ENCODE assay signal across 9 cellular contexts in genomic region chr20:20018366-20018765, GRCh38. TPM values are rescaled to one million over a fixed set of nuclear protein-coding genes. Genes with fewer than 3 reads are reported as not detected.
DNase-seq lines count a peak whose midpoint lies in the region; FAIRE-seq and TF ChIP-seq lines count a peak whose summit lies in the region.
"Had no signal": no experiment of that assay in that cellular context is flagged by ENCODE, and none has a peak within 500 bp of the region (broad histone marks: within the 10 kb centered on the region; RNA-seq: fewer than 3 reads in every experiment).

No MANE protein-coding gene starts in this region.

- H3K4me1 ChIP-seq in breast epithelium = peaks cover 0 to 14% of the 10 kb centered on the region in 2 donors
- peaks cover 22% of the 10 kb centered on the region for H3K4me1 ChIP-seq in muscle layer of colon (ENCODE audit: insufficient read depth, low read length)
- H3K4me1 ChIP-seq in Peyer's patch = peaks cover 0 to 24% (median 6%) of the 10 kb centered on the region in 4 donors

- H3K9ac ChIP-seq in muscle layer of colon (ENCODE audit: low read length) = peak overlapping the region; percentile 54

- H3K36me3 ChIP-seq in breast epithelium (no peaks in the 10 kb centered on the region), muscle layer of colon (ENCODE audit: insufficient read depth, low read length) (peaks cover 3% of the 10 kb centered on the region), Peyer's patch (peaks cover 0 to 8% (median 0%) of the 10 kb centered on the region in 3 donors)

- peak overlapping the region in 2 of 3 donors; percentile 55 to 75 for H3K27ac Mint-ChIP-seq in IgD-negative memory B cell

- no peak for DNase-seq in AG04449 (ENCODE audit: low read depth, low spot score)
- no peak for DNase-seq in breast epithelium (ENCODE audit: low spot score in 2 of 2)
- no peak for DNase-seq in Peyer's patch
- DNase-seq in D721Med (ENCODE audit: insufficient read length, low spot score) = no peak
- DNase-seq in COLO829 (ENCODE audit: low spot score) = no peak
- DNase-seq in Ammon's horn (ENCODE audit: low spot score) = no peak
- DNase-seq: retina had no signal

- no peaks in the 10 kb centered on the region for H3K9me3 Mint-ChIP-seq in IgD-negative memory B cell

- intact Hi-C loops in breast epithelium (cut with DNase I; ENCODE audit: low total_unique reads) = no loop called here

- H3K27ac ChIP-seq in breast epithelium (no peak overlapping the region), muscle layer of colon (ENCODE audit: low read depth, low read length) (no peak overlapping the region), Peyer's patch (no peak overlapping the region)

- no peak for FAIRE-seq in D721Med (lab: Jason Lieb, UNC)

- H3K4me3 Mint-ChIP-seq in IgD-negative memory B cell = peak overlapping the region; percentile 91 to 95 (median 94)

- no peaks in the 10 kb centered on the region for H3K36me3 Mint-ChIP-seq in IgD-negative memory B cell

- POLR2A ChIA-PET in AG04449 (lab: Yijun Ruan, JAX) = no interaction called here

- no peak for TF ChIP-seq CTCF in AG04449 (IDR thresholded peaks at IDR 0.05; ENCODE audit: insufficient read depth, low read length, missing control alignments)
- TF ChIP-seq CTCF in breast epithelium (IDR thresholded peaks at IDR 0.05) = no peak
- no peak for TF ChIP-seq CTCF in Peyer's patch (IDR thresholded peaks at IDR 0.05)
- no peak for TF ChIP-seq CTCF in D721Med (IDR thresholded peaks at IDR 0.05; ENCODE audit: insufficient read depth, missing control alignments)

- no peaks in the 10 kb centered on the region for H3K9me3 ChIP-seq in breast epithelium
- H3K9me3 ChIP-seq in muscle layer of colon (ENCODE audit: low read length) = no peaks in the 10 kb centered on the region
- no peaks in the 10 kb centered on the region for H3K9me3 ChIP-seq in Peyer's patch

- H3K27me3 ChIP-seq in breast epithelium = no peaks in the 10 kb centered on the region
- no peaks in the 10 kb centered on the region for H3K27me3 ChIP-seq in muscle layer of colon (ENCODE audit: control insufficient read depth in 1 of 2, insufficient read depth in 2 of 2, low read length in 2 of 2)
- H3K27me3 ChIP-seq in Peyer's patch = no peaks in the 10 kb centered on the region

- peaks cover 23 to 37% (median 33%) of the 10 kb centered on the region in 3 donors for H3K4me1 Mint-ChIP-seq in IgD-negative memory B cell

- H3K27me3 Mint-ChIP-seq in IgD-negative memory B cell = no peaks in the 10 kb centered on the region

- no peak for TF ChIP-seq POLR2A in breast epithelium (IDR thresholded peaks at IDR 0.05)
- no peak for TF ChIP-seq POLR2A in Peyer's patch (IDR thresholded peaks at IDR 0.05)

- H3K4me3 ChIP-seq in AG04449 (ENCODE audit: low read depth, low read length) = peak overlapping the region; percentile 88
- H3K4me3 ChIP-seq in breast epithelium = peak overlapping the region; percentile 92 to 99 (median 97)
- H3K4me3 ChIP-seq in muscle layer of colon (ENCODE audit: low read depth in 1 of 2, low read length in 2 of 2) = peak overlapping the region in 1 of 2 donors; percentile 77
- peak overlapping the region in 2 of 4 donors; percentile 3 to 85 for H3K4me3 ChIP-seq in Peyer's patch

- CTCF ChIA-PET in AG04449 (lab: Yijun Ruan, JAX) = interaction anchor here (0.7 to 4.6 kb wide), 10 partner anchors 9 to 330 kb away, joined by 3 to 40 read pairs (median 10); no protein-coding TSS in a partner anchor

RNA-seq across cellular contexts. Expression of gene NAA20, which starts 1.2 kb away (rescaled TPM):
- 51.6 TPM for polyA plus RNA-seq in IgD-negative memory B cell
- 10 to 100 TPM; 32.6 to 47.2 (median 44.5) TPM for total RNA-seq in breast epithelium
- 10 to 100 TPM; 13.3 to 20.9 (median 15.4) TPM for total RNA-seq in Peyer's patch

RNA-seq across cellular contexts. Expression of gene CRNKL1, which starts 33.9 kb away (rescaled TPM):
- 9.7 TPM for polyA plus RNA-seq in IgD-negative memory B cell
- total RNA-seq in breast epithelium (10 to 100 TPM; 18.9 to 41.6 (median 24.6) TPM), Peyer's patch (10 to 100 TPM; 11.9 to 56.1 (median 23.9) TPM)

RNA-seq across cellular contexts. Expression of gene CFAP61, which starts 34.0 kb away (rescaled TPM):
- polyA plus RNA-seq in IgD-negative memory B cell = not detected
- total RNA-seq in breast epithelium (1 to 10 TPM in 1 of 3 donors, under 1 TPM in 2; 0.33 to 2.4 (median 0.59) TPM), Peyer's patch (not detected)
